ENCODE assay signal across 1 cellular context in genomic region chr22:19407649-19408606, GRCh38.
A peak's percentile ranks its signal among the peaks of the same experiment; 100 is the strongest.
TF ChIP-seq lines count a peak whose summit lies in the region.

No MANE protein-coding gene starts in this region.

TF ChIP-seq in HepG2, 621 proteins besides CTCF, POLR2A, EP300 and RAD21:
- TF ChIP-seq RBM22 (optimal IDR thresholded peaks at IDR 0.05; ENCODE audit: low read length) (peak; percentile 25), JUN (CRISPR knock-in tag; IDR thresholded peaks at IDR 0.05) (no peak)
